1 cellular context compared by ENCODE assay signal in genomic region chr1:150256193-150256548, GRCh38.
TF ChIP-seq lines count a peak whose summit lies in the region.

No MANE protein-coding gene starts in this region.

TF ChIP-seq in K562, 482 proteins besides CTCF, POLR2A, EP300 and RAD21:
- 0 out of 2 replicates have a peak, but pooled peaks have one; percentile 18 for TF ChIP-seq FOXJ2 (tag; IDR thresholded peaks at IDR 0.05)
- 0 out of 2 replicates have a peak, but pooled peaks have one; percentile 5 for TF ChIP-seq ESRRA (IDR thresholded peaks at IDR 0.05; ENCODE audit: borderline replicate concordance, low read depth)
- no peak for TF ChIP-seq SMARCE1 (IDR thresholded peaks at IDR 0.05)
- TF ChIP-seq HES1 (IDR thresholded peaks at IDR 0.05; ENCODE audit: low read depth), result 0 out of 2 replicates have a peak, but pooled peaks have one; percentile 24
- TF ChIP-seq BRD4 (IDR thresholded peaks at IDR 0.05), result 0 out of 2 replicates have a peak, but pooled peaks have one; percentile 42
- TF ChIP-seq TBL1XR1 (IDR thresholded peaks at IDR 0.05; ENCODE audit: low read length in 2 of 2), result no peak; a peak in 1 of 4 replicates
TF ChIP-seq in K562: peak in this region for 4.
